Comparison of ENCODE assay signal across 21 cellular contexts in the genomic region with DNA sequence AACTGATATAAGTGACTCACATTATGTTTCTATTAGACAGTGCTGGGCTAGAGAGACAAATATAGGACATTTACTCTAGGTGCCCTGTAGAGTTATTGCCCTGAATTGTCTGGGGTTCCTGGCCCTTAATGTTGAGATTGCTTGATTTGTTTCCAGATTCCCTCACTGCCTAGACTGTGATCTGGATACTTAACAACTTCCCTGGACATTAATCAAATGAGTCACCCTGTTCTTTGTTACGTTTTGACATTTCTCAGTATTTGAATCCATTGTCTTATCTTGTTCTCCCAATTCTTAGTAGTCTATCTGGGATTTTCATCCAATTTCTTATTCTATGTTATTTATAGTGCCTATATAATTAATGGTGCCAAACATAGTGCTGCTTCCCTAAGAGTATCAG.
DNase-seq lines count a peak whose midpoint lies in the region; ATAC-seq, FAIRE-seq and TF ChIP-seq lines count a peak whose summit lies in the region.
"Had no signal": no experiment of that assay in that cellular context is flagged by ENCODE, and none has a peak within 500 bp of the region (broad histone marks: within the 10 kb centered on the region; RNA-seq: fewer than 3 reads in every experiment).

No MANE protein-coding gene starts in this region.

- no peak overlapping the region for H3K4me2 ChIP-seq in neural progenitor cell

- H3K4me3 ChIP-seq in cardiac fibroblast (replicated peaks in 1 of 2; ENCODE audit: low read depth in 2 of 2, low read length in 2 of 2): no peak overlapping the region
- H3K4me3 ChIP-seq in neural progenitor cell: no peak overlapping the region
- H3K4me3 ChIP-seq: psoas muscle, uterus had no signal

- no peak for FAIRE-seq in RCC 7860 (lab: Jason Lieb, UNC)
- FAIRE-seq: GM12892 had no signal

- H3K4me1 ChIP-seq in neural progenitor cell: no peaks in the 10 kb centered on the region
- H3K4me1 ChIP-seq: psoas muscle, uterus had no signal

- no peak overlapping the region for H3K27ac Mint-ChIP-seq in neural progenitor cell
- H3K27ac Mint-ChIP-seq: H9 had no signal

- no peaks in the 10 kb centered on the region for H3K9me3 Mint-ChIP-seq in neural progenitor cell
- H3K9me3 Mint-ChIP-seq: H9 had no signal

- no peaks in the 10 kb centered on the region for H3K27me3 ChIP-seq in neural progenitor cell
- H3K27me3 ChIP-seq: uterus had no signal

- H3K27ac ChIP-seq in neural progenitor cell: no peak overlapping the region
- H3K27ac ChIP-seq: psoas muscle, uterus had no signal

- H3K79me2 ChIP-seq in neural progenitor cell (ENCODE audit: low read depth): no peaks in the 10 kb centered on the region

- no peaks in the 10 kb centered on the region for H3K36me3 ChIP-seq in neural progenitor cell
- H3K36me3 ChIP-seq: uterus had no signal

- H3K4me1 Mint-ChIP-seq in neural progenitor cell: no peaks in the 10 kb centered on the region
- H3K4me1 Mint-ChIP-seq: H9 had no signal

- peaks cover 3% of the 10 kb centered on the region for H3K27me3 Mint-ChIP-seq in neural progenitor cell (ENCODE audit: insufficient read depth, low read depth)

- H3K9ac ChIP-seq in neural progenitor cell: no peak overlapping the region

- H3F3A ChIP-seq in neural progenitor cell (ENCODE audit: low read depth): no peaks in the 10 kb centered on the region

- no peak for TF ChIP-seq CTCF in cardiac fibroblast (IDR thresholded peaks at IDR 0.05; ENCODE audit: low read depth, low read length)
- TF ChIP-seq CTCF in neural progenitor cell (IDR thresholded peaks at IDR 0.05): no peak

- no peak overlapping the region for H2AFZ ChIP-seq in neural progenitor cell (replicated peaks)

- DNase-seq in EH (ENCODE audit: low read depth) (peak; percentile 59), RCC 7860 (ENCODE audit: low spot score) (peak; percentile 24), cardiac fibroblast (ENCODE audit: low read depth in 2 of 2) (peak; percentile 49 to 55), kidney glomerular epithelial cell (lab: John Stamatoyannopoulos, UW) (peak; percentile 46), neural progenitor cell (ENCODE audit: low spot score) (no peak), SKM-1 treated with dmso at 0.1 percent for 144 hours (lab: John Stamatoyannopoulos, UW; ENCODE audit: unreplicated experiment) (no peak)
- DNase-seq in stimulated activated CD4-positive, alpha-beta T cell treated with anti-CD3 and anti-CD28 coated beads, Interleukin-12 subunit alpha, Interleukin-12 subunit beta, amount 100 ng/mL, for 4 hours: no peak
- DNase-seq: activated CD4-positive, alpha-beta T cell treated with anti-CD3 and anti-CD28 coated beads, Interleukin-2, amount 50 U/mL, for 1 hour; activated CD8-positive, alpha-beta memory T cell treated with anti-CD3 and anti-CD28 coated beads, Interleukin-2, amount 50 U/mL, for 4 hours; activated effector memory CD4-positive, alpha-beta T cell treated with Interleukin-2 at 50 U/mL for 16 hours; cerebellar nuclear complex; effector CD8-positive, alpha-beta T cell; H9; MV-4-11; NCI-H2081 treated with DMSO at 0.1 percent for 48 hours; NCI-H524 treated with DMSO at 0.1 percent for 48 hours; psoas muscle; SHP77; uterus had no signal

- H3K36me3 Mint-ChIP-seq in neural progenitor cell: no peaks in the 10 kb centered on the region

- H3K4me3 Mint-ChIP-seq in neural progenitor cell: no peak overlapping the region
- H3K4me3 Mint-ChIP-seq: H9 had no signal

- H3K9me3 ChIP-seq in neural progenitor cell (ENCODE audit: low read depth): no peaks in the 10 kb centered on the region
- H3K9me3 ChIP-seq: psoas muscle, uterus had no signal

- H4K20me1 ChIP-seq in neural progenitor cell (ENCODE audit: low read depth): no peaks in the 10 kb centered on the region

- no peak for ATAC-seq in GM21737 (IDR thresholded peaks at IDR 0.05; ENCODE audit: unreplicated experiment)
- ATAC-seq: psoas muscle had no signal

Comparison
In these comparisons a context has a peak if more than half of its experiments do, and no peak if none do; other contexts are left out.
1. DNase-seq: peak in EH (single experiment), RCC 7860 (single experiment), cardiac fibroblast (2 of 2) and kidney glomerular epithelial cell (single experiment); none in neural progenitor cell (single experiment), stimulated activated CD4-positive, alpha-beta T cell treated with anti-CD3 and anti-CD28 coated beads, Interleukin-12 subunit alpha, Interleukin-12 subunit beta, amount 100 ng/mL, for 4 hours (single experiment) and SKM-1 treated with dmso at 0.1 percent for 144 hours (single experiment).